In genomic region chr13:76713280-76713679, GRCh38 we compare ENCODE assay signal across 7 cellular contexts.
"Had no signal": no experiment of that assay in that cellular context is flagged by ENCODE, and none has a peak within 500 bp of the region (broad histone marks: within the 10 kb centered on the region; RNA-seq: fewer than 3 reads in every experiment).

No MANE protein-coding gene starts in this region.

- H3K27ac ChIP-seq: HL-60 had no signal

- H3K4me2 ChIP-seq: GM23338 had no signal

- H3K4me3 Mint-ChIP-seq: GM23338, H9, HFFc6 had no signal

- H3K9me3 Mint-ChIP-seq: GM23338, H9, HFFc6 had no signal

- H3K27ac Mint-ChIP-seq: GM23338, HFFc6 had no signal

- ATAC-seq: GM23338, HepG2, K562 had no signal

- DNase-seq: H9, HCEC 1CT, HFFc6 had no signal

- H3K4me3 ChIP-seq: GM23338, K562 had no signal

- H2AFZ ChIP-seq: GM23338 had no signal
